8 cellular contexts compared by ENCODE assay signal in genomic region chr14:60980811-60981625, GRCh38. TPM values are rescaled to one million over a fixed set of nuclear protein-coding genes. Genes with fewer than 3 reads are reported as not detected.
DNase-seq lines count a peak whose midpoint lies in the region; ATAC-seq and TF ChIP-seq lines count a peak whose summit lies in the region.

SLC38A6 (plus strand) TSS chr14:60981245; CDS start chr14:60981278, 33 bp downstream.
TRMT5 (minus strand) TSS chr14:60981079; CDS start chr14:60980973, 106 bp downstream.

- peaks cover 0 to 11% of the 10 kb centered on the region in 2 donors for H3K4me1 ChIP-seq in ascending aorta
- peaks cover 3% of the 10 kb centered on the region for H3K4me1 ChIP-seq in right cardiac atrium (ENCODE audit: control insufficient read depth, insufficient read depth, low read length)
- peaks cover 43% of the 10 kb centered on the region for H3K4me1 ChIP-seq in psoas muscle
- no peaks in the 10 kb centered on the region for H3K4me1 ChIP-seq in urinary bladder (ENCODE audit: insufficient read depth)

- peaks cover 5% of the 10 kb centered on the region for H3K4me1 Mint-ChIP-seq in T-helper 17 cell

- intact Hi-C loops in ascending aorta (cut with DNase I) (loop anchor here (1.0 to 5.0 kb wide), 5 partner anchors 206 to 334 kb away; partner anchors contain the start of genes SIX1 and TMEM30B), right cardiac atrium (cut with DNase I) (no loop called here), psoas muscle (cut with DNase I) (loop anchor here in 1 of 2 donors (5.0 kb wide), 2 partner anchors 271 to 334 kb away; partner anchors contain the start of gene SIX1)

- H3K27me3 Mint-ChIP-seq in T-helper 17 cell: no peaks in the 10 kb centered on the region

- no peaks in the 10 kb centered on the region for H3K36me3 Mint-ChIP-seq in T-helper 17 cell (ENCODE audit: low read depth)

- peak within 1 kb of the TSS; percentile 67 to 84 for H3K4me3 ChIP-seq in ascending aorta
- H3K4me3 ChIP-seq in right cardiac atrium (ENCODE audit: low read length): peak within 1 kb of the TSS; percentile 91
- H3K4me3 ChIP-seq in psoas muscle: peak within 1 kb of the TSS; percentile 94
- peak within 1 kb of the TSS; percentile 68 for H3K4me3 ChIP-seq in urinary bladder (ENCODE audit: low read depth, low read length)

- TF ChIP-seq CTCF in ascending aorta (IDR thresholded peaks at IDR 0.05): no peak
- no peak for TF ChIP-seq CTCF in psoas muscle (IDR thresholded peaks at IDR 0.05)

- no peak within 1 kb of the TSS for H3K27ac Mint-ChIP-seq in T-helper 17 cell

- DNase-seq in NCI-H1694 treated with DMSO at 0.1 percent for 48 hours (lab: John Stamatoyannopoulos, UW) (peak; percentile 92), T-helper 17 cell (peak; percentile 74 to 81 (median 80)), ascending aorta (ENCODE audit: low spot score in 2 of 2) (peak; percentile 75 to 98), right cardiac atrium (peak; percentile 94 to 97 (median 97)), psoas muscle (peak; percentile 94 to 97)

- peak; percentile 89 for ATAC-seq in GM18502 (IDR thresholded peaks at IDR 0.05; ENCODE audit: poor library complexity, unreplicated experiment)
- ATAC-seq in HG02938 (IDR thresholded peaks at IDR 0.05; ENCODE audit: unreplicated experiment): peak; percentile 82
- ATAC-seq in T-helper 17 cell: peak; percentile 89
- peak; percentile 98 to 99 for ATAC-seq in right cardiac atrium
- ATAC-seq in psoas muscle: peak; percentile 95 to 97 (median 96)

- H3K4me3 Mint-ChIP-seq in T-helper 17 cell: no peak within 1 kb of the TSS

- H3K9me3 ChIP-seq in T-helper 17 cell (ENCODE audit: control insufficient read depth, low read length, poor library complexity, severe bottlenecking) (no peaks in the 10 kb centered on the region), ascending aorta (no peaks in the 10 kb centered on the region), right cardiac atrium (ENCODE audit: control insufficient read depth, low read length) (no peaks in the 10 kb centered on the region), psoas muscle (no peaks in the 10 kb centered on the region)

- under 1% methylated on average over 58 of the region's 58 CpGs for WGBS in right cardiac atrium
- WGBS in psoas muscle, 3 donors: 0 to 1% (median 0%) methylated on average over 58 of the region's 58 CpGs
- WGBS in urinary bladder: under 1% methylated on average over 58 of the region's 58 CpGs

- H3K27ac ChIP-seq in ascending aorta (peak within 1 kb of the TSS; percentile 85 to 87), right cardiac atrium (ENCODE audit: low read length) (peak within 1 kb of the TSS; percentile 89), psoas muscle (peak within 1 kb of the TSS; percentile 98), urinary bladder (ENCODE audit: low read depth) (peak within 1 kb of the TSS; percentile 91)

- H3K27me3 ChIP-seq in ascending aorta: no peaks in the 10 kb centered on the region
- no peaks in the 10 kb centered on the region for H3K27me3 ChIP-seq in right cardiac atrium (ENCODE audit: control insufficient read depth, insufficient read depth)
- no peaks in the 10 kb centered on the region for H3K27me3 ChIP-seq in psoas muscle (ENCODE audit: insufficient read depth in 3 of 3, low read length in 2 of 3)

- H3K36me3 ChIP-seq in ascending aorta: peaks cover 0 to 12% of the 10 kb centered on the region in 2 donors
- peaks cover 0 to 47% of the 10 kb centered on the region in 2 donors for H3K36me3 ChIP-seq in psoas muscle (ENCODE audit: insufficient read depth in 1 of 2, low read depth in 1 of 2)
- no peaks in the 10 kb centered on the region for H3K36me3 ChIP-seq in urinary bladder (ENCODE audit: insufficient read depth)

RNA-seq across cellular contexts. Expression of gene SLC38A6, which starts in this region (rescaled TPM):
- total RNA-seq in T-helper 17 cell: 10 to 100 TPM; 10.4 to 15.8 TPM
- total RNA-seq in ascending aorta: 1.8 TPM
- 1 to 10 TPM; 5.4 to 9.1 (median 6.1) TPM for total RNA-seq in right cardiac atrium
- 5.4 TPM for polyA plus RNA-seq in right cardiac atrium
- 10 to 100 TPM in 1 of 4 donors, 1 to 10 TPM in 3; 4.9 to 11.9 (median 6.6) TPM for total RNA-seq in psoas muscle
- 1 to 10 TPM; 1.5 to 2.8 (median 2.5) TPM for polyA plus RNA-seq in psoas muscle
- total RNA-seq in urinary bladder: 59.5 TPM
- 7.1 TPM for polyA plus RNA-seq in urinary bladder

RNA-seq across cellular contexts. Expression of gene TRMT5, which starts in this region (rescaled TPM):
- total RNA-seq in T-helper 17 cell: 1 to 10 TPM; 2.8 to 3.6 TPM
- 3.5 TPM for total RNA-seq in ascending aorta
- 1 to 10 TPM; 8.2 to 9.4 (median 9.0) TPM for total RNA-seq in right cardiac atrium
- 3.2 TPM for polyA plus RNA-seq in right cardiac atrium
- total RNA-seq in psoas muscle: 10 to 100 TPM in 3 of 4 donors, 1 to 10 TPM in 1; 9.7 to 26.0 (median 12.8) TPM
- polyA plus RNA-seq in psoas muscle: 10 to 100 TPM in 1 of 3 donors, 1 to 10 TPM in 2; 5.7 to 12.9 (median 8.8) TPM
- 23.4 TPM for total RNA-seq in urinary bladder
- polyA plus RNA-seq in urinary bladder: 8.4 TPM

Comparison
In these comparisons a context has a peak if more than half of its experiments do, and no peak if none do; other contexts are left out.
1. Peak in every context shown above with its lines: DNase-seq, ATAC-seq, H3K4me3 ChIP-seq and H3K27ac ChIP-seq.